32 cellular contexts compared by ENCODE assay signal in the genomic region with DNA sequence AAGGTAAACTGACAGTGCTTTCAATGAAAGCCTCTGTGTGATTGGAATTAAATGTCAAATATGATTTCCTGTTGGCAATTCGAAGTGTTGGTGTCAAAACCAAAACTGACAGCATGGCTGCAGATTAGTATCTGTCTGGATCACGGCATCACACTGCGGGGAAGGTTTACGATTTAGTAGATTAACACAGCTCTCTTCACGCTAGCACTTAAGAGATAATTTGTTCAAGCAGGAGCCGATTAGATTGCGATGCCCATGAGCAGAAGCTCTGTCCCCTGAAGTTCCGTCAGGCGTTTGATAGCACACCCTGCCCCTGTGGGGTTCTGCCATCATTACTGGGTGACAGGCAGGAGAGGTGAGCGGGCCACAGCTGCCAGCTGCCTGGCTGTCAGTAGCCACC.
"Had no signal": no experiment of that assay in that cellular context is flagged by ENCODE, and none has a peak within 500 bp of the region (broad histone marks: within the 10 kb centered on the region; RNA-seq: fewer than 3 reads in every experiment).

No MANE protein-coding gene starts in this region.

- H3K27ac Mint-ChIP-seq: activated naive CD4-positive, alpha-beta T cell treated with anti-CD3 and anti-CD28 coated beads for 36 hours; activated naive CD8-positive, alpha-beta T cell treated with anti-CD3 and anti-CD28 coated beads for 36 hours; mesothelial cell of epicardium; nephron progenitor cell had no signal

- DNase-seq: activated CD4-positive, alpha-beta T cell treated with anti-CD3 and anti-CD28 coated beads for 4 hours; activated CD4-positive, alpha-beta T cell treated with anti-CD3 and anti-CD28 coated beads, Interleukin-2, amount 50 U/mL, for 48 hours; activated CD8-positive, alpha-beta memory T cell treated with anti-CD3 and anti-CD28 coated beads for 24 hours; activated effector memory CD4-positive, alpha-beta T cell treated with Interleukin-2 at 50 U/mL for 16 hours; activated naive CD4-positive, alpha-beta T cell treated with anti-CD3 and anti-CD28 coated beads for 36 hours; activated naive CD8-positive, alpha-beta T cell treated with anti-CD3 and anti-CD28 coated beads for 36 hours; adrenal gland; aorta; body of pancreas; dorsolateral prefrontal cortex; effector memory CD4-positive, alpha-beta T cell; erythroblast; heart left ventricle; hypothalamus; kidney; left colon; mammary epithelial cell; naive B cell; nephron progenitor cell; ovary; sigmoid colon; small intestine; stimulated activated CD4-positive, alpha-beta T cell treated with anti-CD3 and anti-CD28 coated beads, Interleukin-2, amount 100 ng/mL, for 24 hours; stimulated activated naive CD4-positive, alpha-beta T cell; tibial artery; upper lobe of right lung had no signal

- H3K4me3 Mint-ChIP-seq: activated naive CD4-positive, alpha-beta T cell treated with anti-CD3 and anti-CD28 coated beads for 36 hours; activated naive CD8-positive, alpha-beta T cell treated with anti-CD3 and anti-CD28 coated beads for 36 hours; immature natural killer cell; mesothelial cell of epicardium; nephron progenitor cell had no signal

- H3K9me3 Mint-ChIP-seq: activated naive CD8-positive, alpha-beta T cell treated with anti-CD3 and anti-CD28 coated beads for 36 hours; mesothelial cell of epicardium had no signal

- H3K4me3 ChIP-seq: adrenal gland, body of pancreas, cardiac muscle cell, coronary artery, dorsolateral prefrontal cortex, heart left ventricle, ovary, prostate gland, sigmoid colon, suprapubic skin, tibial artery, upper lobe of right lung had no signal

- H3K36me3 Mint-ChIP-seq: activated naive CD8-positive, alpha-beta T cell treated with anti-CD3 and anti-CD28 coated beads for 36 hours; immature natural killer cell; mesothelial cell of epicardium; naive B cell had no signal

- H3K27me3 ChIP-seq: adrenal gland, body of pancreas, cardiac muscle cell, dorsolateral prefrontal cortex, ovary, sigmoid colon, suprapubic skin, tibial artery, upper lobe of right lung had no signal

- H3K4me1 Mint-ChIP-seq: mesothelial cell of epicardium had no signal

- H3K27ac ChIP-seq: adrenal gland, body of pancreas, cardiac muscle cell, coronary artery, dorsolateral prefrontal cortex, heart left ventricle, ovary, prostate gland, sigmoid colon, suprapubic skin, tibial artery, upper lobe of right lung had no signal

- H3K36me3 ChIP-seq: adrenal gland, cardiac muscle cell, heart left ventricle, ovary, prostate gland, sigmoid colon, suprapubic skin, tibial artery, upper lobe of right lung had no signal

- H3K27me3 Mint-ChIP-seq: activated naive CD8-positive, alpha-beta T cell treated with anti-CD3 and anti-CD28 coated beads for 36 hours; naive B cell had no signal

- H3K9me3 ChIP-seq: adrenal gland, body of pancreas, heart left ventricle, ovary, prostate gland, sigmoid colon, suprapubic skin, tibial artery, upper lobe of right lung had no signal
